Comparison of ENCODE assay signal across 8 cellular contexts in genomic region chr16:48623304-48624016, GRCh38. TPM values are rescaled to one million over a fixed set of nuclear protein-coding genes. Genes with fewer than 3 reads are reported as not detected.
DNase-seq lines count a peak whose midpoint lies in the region; ATAC-seq and TF ChIP-seq lines count a peak whose summit lies in the region.

No MANE protein-coding gene starts in this region.

- H3K36me3 ChIP-seq in KMS-11 (ENCODE audit: insufficient read depth): no peaks in the 10 kb centered on the region
- H3K36me3 ChIP-seq in RWPE2 (ENCODE audit: low read depth): no peaks in the 10 kb centered on the region
- H3K36me3 ChIP-seq in neuron (ENCODE audit: insufficient read depth, low read length): no peaks in the 10 kb centered on the region

- H2AFZ ChIP-seq in KMS-11 (ENCODE audit: low read depth) (peak overlapping the region; percentile 99), neuron (ENCODE audit: low read depth, low read length) (peak overlapping the region; percentile 70)

- H3K4me2 ChIP-seq in KMS-11: peak overlapping the region; percentile 96

- H3K9me3 ChIP-seq in RWPE2 (ENCODE audit: severe bottlenecking) (no peaks in the 10 kb centered on the region), neuron (ENCODE audit: low read length) (no peaks in the 10 kb centered on the region)

- H3K27me3 ChIP-seq in KMS-11 (ENCODE audit: insufficient read depth, low read depth) (no peaks in the 10 kb centered on the region), RWPE2 (ENCODE audit: insufficient read depth, poor library complexity, severe bottlenecking) (no peaks in the 10 kb centered on the region), neuron (ENCODE audit: insufficient read depth, low read length) (peaks cover 12% of the 10 kb centered on the region)

- H3K27ac ChIP-seq in KMS-11 (0 out of 2 replicates have a peak overlapping the region, but pooled peaks have one; percentile 13), RWPE2 (ENCODE audit: poor library complexity, severe bottlenecking) (no peak overlapping the region), substantia nigra (ENCODE audit: low read depth, low read length, poor library complexity, severe bottlenecking) (peak overlapping the region; percentile 1)

- TF ChIP-seq CTCF in KMS-11 (conservative IDR thresholded peaks at IDR 0.05; ENCODE audit: low read depth, low read length): peak; percentile 89
- peak; percentile 98 for TF ChIP-seq CTCF in RWPE2 (IDR thresholded peaks at IDR 0.05; ENCODE audit: poor library complexity, severe bottlenecking)

- peak overlapping the region; percentile 46; the same call in 1 of the 2 replicates for H3K9ac ChIP-seq in KMS-11

- DNase-seq in Daoy (ENCODE audit: low read depth) (peak; percentile 86), RWPE2 (ENCODE audit: low spot score) (peak; percentile 75), foreskin melanocyte (peak; percentile 93), substantia nigra (lab: John Stamatoyannopoulos, UW) (peak in 46 of 49 donors; percentile 19 to 82 (median 62))
- DNase-seq in activated naive CD4-positive, alpha-beta T cell (lab: John Stamatoyannopoulos, UW): peak; percentile 45 to 78 (median 66)

- H3K79me2 ChIP-seq in KMS-11 (ENCODE audit: insufficient read depth, low read depth): no peaks in the 10 kb centered on the region

- H3K4me1 ChIP-seq in KMS-11 (ENCODE audit: low read depth, poor library complexity, severe bottlenecking): peaks cover 12% of the 10 kb centered on the region
- H3K4me1 ChIP-seq in RWPE2 (ENCODE audit: insufficient read depth, poor library complexity, severe bottlenecking): peaks cover 3% of the 10 kb centered on the region
- peaks cover 5% of the 10 kb centered on the region for H3K4me1 ChIP-seq in neuron (ENCODE audit: insufficient read depth, low read length)

- H4K20me1 ChIP-seq in KMS-11 (ENCODE audit: insufficient read depth): no peaks in the 10 kb centered on the region

- no peak overlapping the region for H3K4me3 ChIP-seq in KMS-11 (IDR thresholded peaks at IDR 0.05; ENCODE audit: insufficient read depth, low read depth, low read length)
- peak overlapping the region; percentile 20 for H3K4me3 ChIP-seq in RWPE2 (ENCODE audit: severe bottlenecking)
- peak overlapping the region; percentile 45 for H3K4me3 ChIP-seq in neuron (ENCODE audit: low read length)

- peak; percentile 88 for ATAC-seq in GM21737 (IDR thresholded peaks at IDR 0.05; ENCODE audit: unreplicated experiment)
- ATAC-seq in RWPE2 (ENCODE audit: low read depth): peak; percentile 98

RNA-seq across cellular contexts. Expression of gene N4BP1, which starts 13.5 kb away (rescaled TPM):
- 9.8 and 13.5 TPM in 2 replicates for total RNA-seq in Daoy (2014; rRNA removed; shearing (Covaris generic))
